In genomic region chr14:24184104-24184970, GRCh38 we compare ENCODE assay signal across 32 cellular contexts. TPM values are rescaled to one million over a fixed set of nuclear protein-coding genes. Genes with fewer than 3 reads are reported as not detected.
"Had no signal": no experiment of that assay in that cellular context is flagged by ENCODE, and none has a peak within 500 bp of the region (broad histone marks: within the 10 kb centered on the region; RNA-seq: fewer than 3 reads in every experiment).

No MANE protein-coding gene starts in this region.

- H3K27ac Mint-ChIP-seq: dendritic cell treated with granulocyte-macrophage colony-stimulating factor and Interleukin-4, amounts not matched to agents 40 ng/mL and 50 ng/mL, for 4 days; nephron progenitor cell; type B pancreatic cell had no signal

- H3K9me3 Mint-ChIP-seq: dendritic cell treated with granulocyte-macrophage colony-stimulating factor and Interleukin-4, amounts not matched to agents 40 ng/mL and 50 ng/mL, for 4 days; naive thymus-derived CD8-positive, alpha-beta T cell; nephron progenitor cell; type B pancreatic cell had no signal

- H3K4me3 Mint-ChIP-seq: dendritic cell treated with granulocyte-macrophage colony-stimulating factor and Interleukin-4, amounts not matched to agents 40 ng/mL and 50 ng/mL, for 4 days; naive thymus-derived CD8-positive, alpha-beta T cell; nephron progenitor cell; type B pancreatic cell had no signal

- H3K27ac ChIP-seq: esophagus muscularis mucosa, foreskin keratinocyte, gastroesophageal sphincter, heart left ventricle, hepatocyte, left lung, lower lobe of right lung, neutrophil, pancreas, right lobe of liver, testis, tibial artery had no signal

- ATAC-seq: foreskin keratinocyte; gastroesophageal sphincter; heart left ventricle; left cardiac atrium; left lung; lower lobe of right lung; naive thymus-derived CD8-positive, alpha-beta T cell; pancreas; right lobe of liver; stimulated activated naive CD8-positive, alpha-beta T cell treated with anti-CD3 and anti-CD28 coated beads, Interleukin-15, Interleukin-2, amounts not matched to agents 100 U/mL and 50 U/mL, for 24 hours had no signal

- H3K27me3 ChIP-seq: esophagus muscularis mucosa, foreskin keratinocyte, gastroesophageal sphincter, heart left ventricle, hepatocyte, left lung, neutrophil, pancreas, right lobe of liver, testis, tibial artery had no signal

- DNase-seq: effector CD8-positive, alpha-beta T cell; foreskin keratinocyte; left cardiac atrium; lower lobe of right lung; naive thymus-derived CD8-positive, alpha-beta T cell; nephron progenitor cell; retina; stimulated activated CD4-positive, alpha-beta T cell treated with anti-CD3 and anti-CD28 coated beads, Interleukin-12 subunit alpha, Interleukin-12 subunit beta, amount 100 ng/mL, for 4 hours; stimulated activated CD4-positive, alpha-beta T cell treated with anti-CD3 and anti-CD28 coated beads, Interleukin-1b, Interleukin-23, amount 100 ng/mL, for 48 hours; stimulated activated CD4-positive, alpha-beta T cell treated with anti-CD3 and anti-CD28 coated beads, Interleukin-4, amount 100 ng/mL, for 1 hour; stimulated activated CD8-positive, alpha-beta memory T cell treated with anti-CD3 and anti-CD28 coated beads, Interleukin-4, amount 100 ng/mL, for 48 hours; stimulated activated naive CD8-positive, alpha-beta T cell treated with anti-CD3 and anti-CD28 coated beads, Interleukin-15, Interleukin-2, amounts not matched to agents 100 U/mL and 50 U/mL, for 24 hours; substantia nigra; testis; tibial artery had no signal

- H3K27me3 Mint-ChIP-seq: dendritic cell treated with granulocyte-macrophage colony-stimulating factor and Interleukin-4, amounts not matched to agents 40 ng/mL and 50 ng/mL, for 4 days; type B pancreatic cell had no signal

- H3K4me3 ChIP-seq: esophagus muscularis mucosa, gastroesophageal sphincter, heart left ventricle, hepatocyte, left lung, lower lobe of right lung, pancreas, right lobe of liver, smooth muscle cell, testis, tibial artery had no signal

- H3K4me2 ChIP-seq: hepatocyte, smooth muscle cell had no signal

- H2AFZ ChIP-seq: hepatocyte had no signal

- H3K4me1 ChIP-seq: foreskin keratinocyte had no signal

- H3K9me3 ChIP-seq: esophagus muscularis mucosa, gastroesophageal sphincter, heart left ventricle, left lung, lower lobe of right lung, neutrophil, pancreas, right lobe of liver, testis, tibial artery had no signal

RNA-seq across cellular contexts. Expression of gene TSSK4, which starts 21.2 kb away (rescaled TPM):
- total RNA-seq: epithelial cell of proximal tubule, foreskin keratinocyte, hepatocyte, kidney epithelial cell, mesenteric fat pad, myocyte, posterior vena cava had no signal
- polyA plus RNA-seq: fibroblast of lung, foreskin keratinocyte had no signal
